In the genomic region with DNA sequence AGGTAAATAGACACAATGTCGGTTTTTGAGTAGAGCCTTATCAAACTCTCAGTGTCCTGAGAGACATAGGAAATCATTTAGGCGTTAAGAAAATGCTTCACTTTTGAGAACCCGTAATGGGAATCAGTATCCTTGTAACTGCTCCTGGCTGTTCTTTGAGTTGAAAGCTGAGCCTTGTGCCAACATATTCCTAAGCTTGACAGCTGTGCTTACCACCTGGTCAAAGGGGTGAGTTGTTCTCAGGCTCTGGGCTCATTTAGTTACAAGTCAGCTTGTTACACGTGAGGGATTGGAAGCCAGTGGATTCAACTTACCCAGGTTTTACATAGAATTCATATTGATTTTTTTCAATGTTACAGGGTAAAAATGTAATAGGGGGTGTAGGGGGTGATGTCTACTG, we compare ENCODE assay signal across 24 cellular contexts.
DNase-seq lines count a peak whose midpoint lies in the region; ATAC-seq and TF ChIP-seq lines count a peak whose summit lies in the region.
"Had no signal": no experiment of that assay in that cellular context is flagged by ENCODE, and none has a peak within 500 bp of the region (broad histone marks: within the 10 kb centered on the region; RNA-seq: fewer than 3 reads in every experiment).

No MANE protein-coding gene starts in this region.

- no peak for TF ChIP-seq CTCF in thyroid gland (IDR thresholded peaks at IDR 0.05)

- H3K9me3 Mint-ChIP-seq in T-cell, result no peaks in the 10 kb centered on the region
- H3K9me3 Mint-ChIP-seq: T-helper 2 cell treated with Interferon-gamma antibody and Interleukin-4, amounts not matched to agents 5 μg/mL and 100 μg/mL, for 36 hours had no signal

- H3K9me3 ChIP-seq in thyroid gland, result no peaks in the 10 kb centered on the region
- H3K9me3 ChIP-seq: lower lobe of right lung, right atrium auricular region, SK-N-SH, tibial artery had no signal

- H3K27me3 ChIP-seq in thyroid gland, result no peaks in the 10 kb centered on the region
- H3K27me3 ChIP-seq: brain microvascular endothelial cell, right atrium auricular region, tibial artery had no signal

- POLR2A ChIA-PET in T-cell (lab: Charles Lee), result interaction anchor here in 1 of 2 donors (0.7 kb wide), 1 partner anchor 726 kb away, joined by 3 read pairs; no protein-coding TSS in a partner anchor

- peaks cover 5 to 18% of the 10 kb centered on the region in 2 donors for H3K4me1 ChIP-seq in thyroid gland
- H3K4me1 ChIP-seq: lower lobe of right lung, right atrium auricular region, tibial artery had no signal

- no peaks in the 10 kb centered on the region for H3K27me3 Mint-ChIP-seq in T-cell

- H3K4me3 Mint-ChIP-seq in T-cell, result no peak overlapping the region
- H3K4me3 Mint-ChIP-seq: CD8-positive, alpha-beta T cell; T-helper 2 cell treated with Interferon-gamma antibody and Interleukin-4, amounts not matched to agents 5 μg/mL and 100 μg/mL, for 36 hours had no signal

- H3K27ac Mint-ChIP-seq in T-cell, result no peak overlapping the region
- H3K27ac Mint-ChIP-seq: CD8-positive, alpha-beta T cell; T-helper 2 cell treated with Interferon-gamma antibody and Interleukin-4, amounts not matched to agents 5 μg/mL and 100 μg/mL, for 36 hours had no signal

- no peaks in the 10 kb centered on the region for H3K4me1 Mint-ChIP-seq in T-cell

- H3K36me3 ChIP-seq in thyroid gland, result no peaks in the 10 kb centered on the region
- H3K36me3 ChIP-seq: brain microvascular endothelial cell, lower lobe of right lung, right atrium auricular region, tibial artery had no signal

- no peak for TF ChIP-seq POLR2A in thyroid gland (IDR thresholded peaks at IDR 0.05)

- intact Hi-C loops in thyroid gland (cut with DNase I), result no loop called here

- ATAC-seq in HG02623 (IDR thresholded peaks at IDR 0.05; ENCODE audit: unreplicated experiment) (no peak), T-cell (replicated peaks in 1 of 4) (no peak)
- ATAC-seq: CD8-positive, alpha-beta T cell; lower lobe of right lung; stimulated activated naive CD8-positive, alpha-beta T cell treated with anti-CD3 and anti-CD28 coated beads, Interleukin-15, Interleukin-2, amounts not matched to agents 100 U/mL and 50 U/mL, for 24 hours had no signal

- H3K27ac ChIP-seq in thyroid gland, result peak overlapping the region in 2 of 3 donors; percentile 29 to 68
- H3K27ac ChIP-seq: brain microvascular endothelial cell, lower lobe of right lung, right atrium auricular region, tibial artery had no signal

- WGBS in thyroid gland, 2 donors, result 25 to 39% methylated on average over 4 of the region's 4 CpGs

- CTCF ChIA-PET in T-cell (lab: Charles Lee), result no interaction called here

- no peak overlapping the region for H3K4me3 ChIP-seq in thyroid gland (replicated peaks in 1 of 3)
- H3K4me3 ChIP-seq: lower lobe of right lung, right atrium auricular region, tibial artery had no signal

- peak; percentile 4 for DNase-seq in NCI-H2107 treated with DMSO at 0.1 percent for 48 hours (lab: John Stamatoyannopoulos, UW; ENCODE audit: unreplicated experiment)
- no peak for DNase-seq in NCI-H2107 (lab: John Stamatoyannopoulos, UW)
- peak; percentile 93 for DNase-seq in NCI-H2171 treated with DMSO at 0.1 percent for 48 hours (lab: John Stamatoyannopoulos, UW)
- peak; percentile 93 for DNase-seq in cerebellar cortex (ENCODE audit: low spot score)
- DNase-seq in thyroid gland, result peak; percentile 31 to 45
- DNase-seq in ecto neural progenitor cell (ENCODE audit: low spot score), result no peak
- DNase-seq in T-cell, result no peak
- DNase-seq: activated CD4-positive, alpha-beta T cell treated with anti-CD3 and anti-CD28 coated beads, Interleukin-2, amount 50 U/mL, for 48 hours; activated effector memory CD4-positive, alpha-beta T cell treated with anti-CD3 and anti-CD28 coated beads, Interleukin-2, amount 50 U/mL, for 16 hours; AML-193; brain microvascular endothelial cell; CD8-positive, alpha-beta T cell; cortex of kidney; DND-41; kidney; lower lobe of right lung; RPMI8226; SK-N-SH; stimulated activated CD4-positive, alpha-beta T cell treated with anti-CD3 and anti-CD28 coated beads, Interleukin-4, amount 100 ng/mL, for 24 hours; stimulated activated naive CD8-positive, alpha-beta T cell treated with anti-CD3 and anti-CD28 coated beads, Interleukin-15, Interleukin-2, amounts not matched to agents 100 U/mL and 50 U/mL, for 24 hours; tibial artery had no signal

- no peaks in the 10 kb centered on the region for H3K36me3 Mint-ChIP-seq in T-cell
- H3K36me3 Mint-ChIP-seq: CD8-positive, alpha-beta T cell had no signal

Comparison
In these comparisons a context has a peak if more than half of its experiments do, and no peak if none do; other contexts are left out.
1. DNase-seq: peak in NCI-H2107 treated with DMSO at 0.1 percent for 48 hours (single experiment), NCI-H2171 treated with DMSO at 0.1 percent for 48 hours (single experiment), cerebellar cortex (single experiment) and thyroid gland (2 of 2); none in NCI-H2107 (single experiment), ecto neural progenitor cell (single experiment) and T-cell (0 of 34).